15 cellular contexts compared by ENCODE assay signal in genomic region chr20:35934050-35934449, GRCh38.
"Had no signal": no experiment of that assay in that cellular context is flagged by ENCODE, and none has a peak within 500 bp of the region (broad histone marks: within the 10 kb centered on the region; RNA-seq: fewer than 3 reads in every experiment).

No MANE protein-coding gene starts in this region.

- H3K9me3 Mint-ChIP-seq: activated CD4-positive, alpha-beta memory T cell treated with anti-CD3 and anti-CD28 coated beads for 36 hours had no signal

- DNase-seq: activated CD4-positive, alpha-beta memory T cell treated with anti-CD3 and anti-CD28 coated beads for 36 hours; activated CD4-positive, alpha-beta T cell treated with anti-CD3 and anti-CD28 coated beads for 1 hour; activated CD8-positive, alpha-beta memory T cell treated with anti-CD3 and anti-CD28 coated beads, Interleukin-2, amount 50 U/mL, for 4 hours; activated naive CD4-positive, alpha-beta T cell treated with anti-CD3 and anti-CD28 coated beads, Interleukin-2, amount 50 U/mL, for 16 hours; anterior cingulate cortex; foreskin keratinocyte; head of caudate nucleus; left ventricle myocardium superior; mesenchymal stem cell; ovary; stimulated activated CD4-positive, alpha-beta T cell treated with anti-CD3 and anti-CD28 coated beads, Interleukin-2, amount 100 ng/mL, for 48 hours; T-helper 9 cell; thyroid gland; uterus had no signal

- H3K4me3 ChIP-seq: breast epithelium, ovary, thyroid gland, uterus had no signal

- H3K36me3 ChIP-seq: ovary, uterus had no signal

- H3K4me1 ChIP-seq: breast epithelium, foreskin keratinocyte, thyroid gland, uterus had no signal

- ATAC-seq: foreskin keratinocyte, left ventricle myocardium superior had no signal

- H3K27me3 ChIP-seq: breast epithelium, foreskin keratinocyte, ovary, thyroid gland, uterus had no signal

- H3K27me3 Mint-ChIP-seq: activated CD4-positive, alpha-beta memory T cell treated with anti-CD3 and anti-CD28 coated beads for 36 hours had no signal

- H3K9me3 ChIP-seq: breast epithelium, ovary, thyroid gland, uterus had no signal

- H3K27ac ChIP-seq: breast epithelium, foreskin keratinocyte, ovary, thyroid gland, uterus had no signal

- H3K27ac Mint-ChIP-seq: activated CD4-positive, alpha-beta memory T cell treated with anti-CD3 and anti-CD28 coated beads for 36 hours had no signal

- H3K4me3 Mint-ChIP-seq: activated CD4-positive, alpha-beta memory T cell treated with anti-CD3 and anti-CD28 coated beads for 36 hours had no signal
